ENCODE assay signal across 1 cellular context in the genomic region with DNA sequence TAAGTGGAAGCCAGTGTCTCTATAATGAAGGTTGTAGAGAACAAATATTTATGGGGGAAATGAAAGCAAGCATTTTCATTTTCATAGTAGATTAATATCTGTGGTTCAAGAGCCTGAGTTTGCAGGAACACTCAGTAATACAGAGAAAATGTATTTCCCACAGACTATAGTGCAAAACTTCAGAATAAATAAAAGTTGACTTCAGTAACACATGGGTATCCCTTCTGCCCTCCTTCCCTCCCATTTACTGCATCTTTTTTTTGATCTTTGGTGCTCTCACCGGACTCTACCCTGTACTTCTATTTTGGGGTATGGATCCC.
A peak's percentile ranks its signal among the peaks of the same experiment; 100 is the strongest.
TF ChIP-seq lines count a peak whose summit lies in the region.

No MANE protein-coding gene starts in this region.

TF ChIP-seq in GM12878, 131 proteins besides CTCF, POLR2A, EP300 and RAD21 (continued from another document and continues in another):
- no peak for TF ChIP-seq ELK1 (IDR thresholded peaks at IDR 0.05; ENCODE audit: low read depth, low read length)
- TF ChIP-seq, protein P1, sequence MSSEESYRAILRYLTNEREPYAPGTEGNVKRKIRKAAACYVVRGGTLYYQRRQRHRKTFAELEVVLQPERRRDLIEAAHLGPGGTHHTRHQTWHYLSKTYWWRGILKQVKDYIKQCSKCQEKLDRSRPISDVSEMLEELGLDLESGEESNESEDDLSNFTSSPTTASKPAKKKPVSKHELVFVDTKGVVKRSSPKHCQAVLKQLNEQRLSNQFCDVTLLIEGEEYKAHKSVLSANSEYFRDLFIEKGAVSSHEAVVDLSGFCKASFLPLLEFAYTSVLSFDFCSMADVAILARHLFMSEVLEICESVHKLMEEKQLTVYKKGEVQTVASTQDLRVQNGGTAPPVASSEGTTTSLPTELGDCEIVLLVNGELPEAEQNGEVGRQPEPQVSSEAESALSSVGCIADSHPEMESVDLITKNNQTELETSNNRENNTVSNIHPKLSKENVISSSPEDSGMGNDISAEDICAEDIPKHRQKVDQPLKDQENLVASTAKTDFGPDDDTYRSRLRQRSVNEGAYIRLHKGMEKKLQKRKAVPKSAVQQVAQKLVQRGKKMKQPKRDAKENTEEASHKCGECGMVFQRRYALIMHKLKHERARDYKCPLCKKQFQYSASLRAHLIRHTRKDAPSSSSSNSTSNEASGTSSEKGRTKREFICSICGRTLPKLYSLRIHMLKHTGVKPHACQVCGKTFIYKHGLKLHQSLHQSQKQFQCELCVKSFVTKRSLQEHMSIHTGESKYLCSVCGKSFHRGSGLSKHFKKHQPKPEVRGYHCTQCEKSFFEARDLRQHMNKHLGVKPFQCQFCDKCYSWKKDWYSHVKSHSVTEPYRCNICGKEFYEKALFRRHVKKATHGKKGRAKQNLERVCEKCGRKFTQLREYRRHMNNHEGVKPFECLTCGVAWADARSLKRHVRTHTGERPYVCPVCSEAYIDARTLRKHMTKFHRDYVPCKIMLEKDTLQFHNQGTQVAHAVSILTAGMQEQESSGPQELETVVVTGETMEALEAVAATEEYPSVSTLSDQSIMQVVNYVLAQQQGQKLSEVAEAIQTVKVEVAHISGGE (CRISPR knock-in tag; IDR thresholded peaks at IDR 0.05): no peak
- no peak for TF ChIP-seq ESRRA (IDR thresholded peaks at IDR 0.05; ENCODE audit: low read length)
- TF ChIP-seq EZH2 (IDR thresholded peaks at IDR 0.05; ENCODE audit: borderline replicate concordance, control insufficient read depth, low read depth, low read length): no peak
- TF ChIP-seq ZNF622 (IDR thresholded peaks at IDR 0.05): no peak
- peak; percentile 71 for TF ChIP-seq ATF2 (IDR thresholded peaks at IDR 0.05; ENCODE audit: low read length)
- TF ChIP-seq NKRF (conservative IDR thresholded peaks at IDR 0.05): no peak
- TF ChIP-seq PAX8 (IDR thresholded peaks at IDR 0.05): no peak
- no peak for TF ChIP-seq TARDBP (IDR thresholded peaks at IDR 0.05; ENCODE audit: borderline replicate concordance)
- TF ChIP-seq TCF3 (IDR thresholded peaks at IDR 0.05; ENCODE audit: borderline replicate concordance, insufficient read depth, low read depth, low read length): no peak
- TF ChIP-seq BMI1 (IDR thresholded peaks at IDR 0.05; ENCODE audit: borderline replicate concordance): no peak
- TF ChIP-seq, protein P2, sequence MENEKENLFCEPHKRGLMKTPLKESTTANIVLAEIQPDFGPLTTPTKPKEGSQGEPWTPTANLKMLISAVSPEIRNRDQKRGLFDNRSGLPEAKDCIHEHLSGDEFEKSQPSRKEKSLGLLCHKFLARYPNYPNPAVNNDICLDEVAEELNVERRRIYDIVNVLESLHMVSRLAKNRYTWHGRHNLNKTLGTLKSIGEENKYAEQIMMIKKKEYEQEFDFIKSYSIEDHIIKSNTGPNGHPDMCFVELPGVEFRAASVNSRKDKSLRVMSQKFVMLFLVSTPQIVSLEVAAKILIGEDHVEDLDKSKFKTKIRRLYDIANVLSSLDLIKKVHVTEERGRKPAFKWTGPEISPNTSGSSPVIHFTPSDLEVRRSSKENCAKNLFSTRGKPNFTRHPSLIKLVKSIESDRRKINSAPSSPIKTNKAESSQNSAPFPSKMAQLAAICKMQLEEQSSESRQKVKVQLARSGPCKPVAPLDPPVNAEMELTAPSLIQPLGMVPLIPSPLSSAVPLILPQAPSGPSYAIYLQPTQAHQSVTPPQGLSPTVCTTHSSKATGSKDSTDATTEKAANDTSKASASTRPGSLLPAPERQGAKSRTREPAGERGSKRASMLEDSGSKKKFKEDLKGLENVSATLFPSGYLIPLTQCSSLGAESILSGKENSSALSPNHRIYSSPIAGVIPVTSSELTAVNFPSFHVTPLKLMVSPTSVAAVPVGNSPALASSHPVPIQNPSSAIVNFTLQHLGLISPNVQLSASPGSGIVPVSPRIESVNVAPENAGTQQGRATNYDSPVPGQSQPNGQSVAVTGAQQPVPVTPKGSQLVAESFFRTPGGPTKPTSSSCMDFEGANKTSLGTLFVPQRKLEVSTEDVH (IDR thresholded peaks at IDR 0.05; ENCODE audit: low read depth, partially characterized antibody): no peak
- no peak for TF ChIP-seq RCOR1 (conservative IDR thresholded peaks at IDR 0.05; ENCODE audit: low read depth, low read length)
- TF ChIP-seq RELA (IDR thresholded peaks at IDR 0.05; ENCODE audit: borderline replicate concordance, partially characterized antibody): no peak
- TF ChIP-seq, protein P3, sequence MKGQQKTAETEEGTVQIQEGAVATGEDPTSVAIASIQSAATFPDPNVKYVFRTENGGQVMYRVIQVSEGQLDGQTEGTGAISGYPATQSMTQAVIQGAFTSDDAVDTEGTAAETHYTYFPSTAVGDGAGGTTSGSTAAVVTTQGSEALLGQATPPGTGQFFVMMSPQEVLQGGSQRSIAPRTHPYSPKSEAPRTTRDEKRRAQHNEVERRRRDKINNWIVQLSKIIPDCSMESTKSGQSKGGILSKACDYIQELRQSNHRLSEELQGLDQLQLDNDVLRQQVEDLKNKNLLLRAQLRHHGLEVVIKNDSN (IDR thresholded peaks at IDR 0.05; ENCODE audit: borderline replicate concordance, extremely low read length, insufficient read depth, low read depth, low read length): no peak
- TF ChIP-seq, protein P4, sequence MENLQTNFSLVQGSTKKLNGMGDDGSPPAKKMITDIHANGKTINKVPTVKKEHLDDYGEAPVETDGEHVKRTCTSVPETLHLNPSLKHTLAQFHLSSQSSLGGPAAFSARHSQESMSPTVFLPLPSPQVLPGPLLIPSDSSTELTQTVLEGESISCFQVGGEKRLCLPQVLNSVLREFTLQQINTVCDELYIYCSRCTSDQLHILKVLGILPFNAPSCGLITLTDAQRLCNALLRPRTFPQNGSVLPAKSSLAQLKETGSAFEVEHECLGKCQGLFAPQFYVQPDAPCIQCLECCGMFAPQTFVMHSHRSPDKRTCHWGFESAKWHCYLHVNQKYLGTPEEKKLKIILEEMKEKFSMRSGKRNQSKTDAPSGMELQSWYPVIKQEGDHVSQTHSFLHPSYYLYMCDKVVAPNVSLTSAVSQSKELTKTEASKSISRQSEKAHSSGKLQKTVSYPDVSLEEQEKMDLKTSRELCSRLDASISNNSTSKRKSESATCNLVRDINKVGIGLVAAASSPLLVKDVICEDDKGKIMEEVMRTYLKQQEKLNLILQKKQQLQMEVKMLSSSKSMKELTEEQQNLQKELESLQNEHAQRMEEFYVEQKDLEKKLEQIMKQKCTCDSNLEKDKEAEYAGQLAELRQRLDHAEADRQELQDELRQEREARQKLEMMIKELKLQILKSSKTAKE (IDR thresholded peaks at IDR 0.05; ENCODE audit: low read depth, poor library complexity, severe bottlenecking): peak; percentile 50
- no peak for TF ChIP-seq CHD1 (IDR thresholded peaks at IDR 0.05; ENCODE audit: low read depth, low read length)
- TF ChIP-seq IKZF2 (IDR thresholded peaks at IDR 0.05): peak; percentile 66 to 68; a peak in 3 of 4 replicates
- no peak for TF ChIP-seq SIX5 (IDR thresholded peaks at IDR 0.05; ENCODE audit: low read depth, low read length, severe bottlenecking)
- no peak for TF ChIP-seq MXI1 (IDR thresholded peaks at IDR 0.05; ENCODE audit: low read depth, low read length)
- no peak for TF ChIP-seq JUND (IDR thresholded peaks at IDR 0.05; ENCODE audit: low read depth, low read length)
- TF ChIP-seq TAF1 (IDR thresholded peaks at IDR 0.05; ENCODE audit: borderline replicate concordance, low read depth, low read length): no peak
- peak; percentile 74 for TF ChIP-seq RUNX3 (IDR thresholded peaks at IDR 0.05; ENCODE audit: low read length)
- TF ChIP-seq NR2F1 (conservative IDR thresholded peaks at IDR 0.05): no peak
- TF ChIP-seq POLR2AphosphoS5 (IDR thresholded peaks at IDR 0.05; ENCODE audit: low read length): no peak
- peak; percentile 23; the same call in 1 of the 2 replicates for TF ChIP-seq CREM (IDR thresholded peaks at IDR 0.05; ENCODE audit: low read depth)
- TF ChIP-seq MEF2B (IDR thresholded peaks at IDR 0.05; ENCODE audit: partially characterized antibody, poor library complexity, severe bottlenecking): peak; percentile 38
- TF ChIP-seq SREBF2 (IDR thresholded peaks at IDR 0.05; ENCODE audit: low read length): no peak
- no peak for TF ChIP-seq CREB1 (IDR thresholded peaks at IDR 0.05; ENCODE audit: low read depth)
- TF ChIP-seq MYB (IDR thresholded peaks at IDR 0.05; ENCODE audit: borderline replicate concordance, low read depth, low read length): no peak
- TF ChIP-seq, protein P5, sequence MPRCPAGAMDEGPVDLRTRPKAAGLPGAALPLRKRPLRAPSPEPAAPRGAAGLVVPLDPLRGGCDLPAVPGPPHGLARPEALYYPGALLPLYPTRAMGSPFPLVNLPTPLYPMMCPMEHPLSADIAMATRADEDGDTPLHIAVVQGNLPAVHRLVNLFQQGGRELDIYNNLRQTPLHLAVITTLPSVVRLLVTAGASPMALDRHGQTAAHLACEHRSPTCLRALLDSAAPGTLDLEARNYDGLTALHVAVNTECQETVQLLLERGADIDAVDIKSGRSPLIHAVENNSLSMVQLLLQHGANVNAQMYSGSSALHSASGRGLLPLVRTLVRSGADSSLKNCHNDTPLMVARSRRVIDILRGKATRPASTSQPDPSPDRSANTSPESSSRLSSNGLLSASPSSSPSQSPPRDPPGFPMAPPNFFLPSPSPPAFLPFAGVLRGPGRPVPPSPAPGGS (IDR thresholded peaks at IDR 0.05; ENCODE audit: borderline replicate concordance, insufficient read depth, low read depth, low read length, poor library complexity, severe bottlenecking): no peak
- no peak for TF ChIP-seq MTA3 (IDR thresholded peaks at IDR 0.05; ENCODE audit: borderline replicate concordance, low read length)
- no peak for TF ChIP-seq TCF12 (IDR thresholded peaks at IDR 0.05; ENCODE audit: low read depth, low read length)
- TF ChIP-seq KLF5 (IDR thresholded peaks at IDR 0.05; ENCODE audit: partially characterized antibody): no peak
- TF ChIP-seq, protein P6, sequence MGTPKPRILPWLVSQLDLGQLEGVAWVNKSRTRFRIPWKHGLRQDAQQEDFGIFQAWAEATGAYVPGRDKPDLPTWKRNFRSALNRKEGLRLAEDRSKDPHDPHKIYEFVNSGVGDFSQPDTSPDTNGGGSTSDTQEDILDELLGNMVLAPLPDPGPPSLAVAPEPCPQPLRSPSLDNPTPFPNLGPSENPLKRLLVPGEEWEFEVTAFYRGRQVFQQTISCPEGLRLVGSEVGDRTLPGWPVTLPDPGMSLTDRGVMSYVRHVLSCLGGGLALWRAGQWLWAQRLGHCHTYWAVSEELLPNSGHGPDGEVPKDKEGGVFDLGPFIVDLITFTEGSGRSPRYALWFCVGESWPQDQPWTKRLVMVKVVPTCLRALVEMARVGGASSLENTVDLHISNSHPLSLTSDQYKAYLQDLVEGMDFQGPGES (IDR thresholded peaks at IDR 0.05): no peak
- TF ChIP-seq E2F4 (IDR thresholded peaks at IDR 0.05; ENCODE audit: low read depth, low read length): no peak
- no peak for TF ChIP-seq HDAC2 (IDR thresholded peaks at IDR 0.05)
- no peak for TF ChIP-seq RFX5 (IDR thresholded peaks at IDR 0.05; ENCODE audit: low read depth, low read length)
- no peak for TF ChIP-seq NR2C1 (IDR thresholded peaks at IDR 0.05)
- peak; percentile 38; the same call in 1 of the 2 replicates for TF ChIP-seq RELB (IDR thresholded peaks at IDR 0.05; ENCODE audit: low read depth)
- TF ChIP-seq BCL11A (IDR thresholded peaks at IDR 0.05; ENCODE audit: low read depth, low read length): peak; percentile 70; the same call in 1 of the 2 replicates
